Comparison of ENCODE assay signal across 10 cellular contexts in genomic region chr17:40327244-40327666, GRCh38. TPM values are rescaled to one million over a fixed set of nuclear protein-coding genes. Genes with fewer than 3 reads are reported as not detected.
DNase-seq lines count a peak whose midpoint lies in the region; ATAC-seq and TF ChIP-seq lines count a peak whose summit lies in the region.
"Had no signal": no experiment of that assay in that cellular context is flagged by ENCODE, and none has a peak within 500 bp of the region (broad histone marks: within the 10 kb centered on the region; RNA-seq: fewer than 3 reads in every experiment).

No MANE protein-coding gene starts in this region.

- peak overlapping the region; percentile 99 for H3K27ac ChIP-seq in CD4-positive, CD25-positive, alpha-beta regulatory T cell (ENCODE audit: insufficient read depth, low read length, poor library complexity, severe bottlenecking)
- H3K27ac ChIP-seq in OCI-LY3 (ENCODE audit: low read length): no peak overlapping the region
- peak overlapping the region; percentile 98 for H3K27ac ChIP-seq in effector memory CD4-positive, alpha-beta T cell (ENCODE audit: insufficient read depth, low read length, poor library complexity, severe bottlenecking)
- H3K27ac ChIP-seq in ovary: peak overlapping the region; percentile 62 to 64

- H3K9ac ChIP-seq in OCI-LY3 (ENCODE audit: low read length): peak overlapping the region; percentile 65; the same call in 1 of the 2 replicates

- H3K27me3 ChIP-seq in CD4-positive, CD25-positive, alpha-beta regulatory T cell (ENCODE audit: control insufficient read depth, insufficient read depth, low read length): no peaks in the 10 kb centered on the region
- no peaks in the 10 kb centered on the region for H3K27me3 ChIP-seq in OCI-LY3 (ENCODE audit: low read depth, low read length)
- H3K27me3 ChIP-seq in effector memory CD4-positive, alpha-beta T cell (replicated peaks; ENCODE audit: control insufficient read depth, insufficient read depth, low read length, poor library complexity, severe bottlenecking): no peaks in the 10 kb centered on the region
- no peaks in the 10 kb centered on the region for H3K27me3 ChIP-seq in ovary

- peaks cover 18% of the 10 kb centered on the region for H3K27me3 Mint-ChIP-seq in CD4-positive, CD25-positive, alpha-beta regulatory T cell

- 70 to 83% (median 81%) methylated on average over 3 of the region's 3 CpGs for WGBS in ovary, 3 donors

- TF ChIP-seq CTCF in OCI-LY3 (IDR thresholded peaks at IDR 0.05; ENCODE audit: low read depth, low read length): no peak
- TF ChIP-seq CTCF in ovary (IDR thresholded peaks at IDR 0.05): no peak

- peak in 1 of 3 donors; percentile 54 for DNase-seq in CD4-positive, CD25-positive, alpha-beta regulatory T cell
- DNase-seq in effector memory CD4-positive, alpha-beta T cell: no peak
- DNase-seq in ovary (peak in 1 of 5 donors; percentile 21), iPS-NIHi7 (ENCODE audit: extremely low spot score) (no peak), putamen (ENCODE audit: low spot score) (no peak)
- DNase-seq: COR-L47; stimulated activated CD4-positive, alpha-beta T cell treated with anti-CD3 and anti-CD28 coated beads, Interleukin-15, amount 100 ng/mL, for 24 hours had no signal

- H3K4me3 Mint-ChIP-seq in CD4-positive, CD25-positive, alpha-beta regulatory T cell: peak overlapping the region; percentile 91 to 97 (median 94)

- H3K79me2 ChIP-seq in OCI-LY3 (ENCODE audit: low read length): peaks cover 98% of the 10 kb centered on the region

- no peak for TF ChIP-seq POLR2A in ovary (IDR thresholded peaks at IDR 0.05)

- H2AFZ ChIP-seq in OCI-LY3 (ENCODE audit: low read depth, low read length): no peak overlapping the region

- peaks cover 8% of the 10 kb centered on the region for H3K36me3 Mint-ChIP-seq in CD4-positive, CD25-positive, alpha-beta regulatory T cell

- peak overlapping the region; percentile 98 for H3K4me2 ChIP-seq in OCI-LY3 (ENCODE audit: low read length)

- no peaks in the 10 kb centered on the region for H3K9me3 ChIP-seq in CD4-positive, CD25-positive, alpha-beta regulatory T cell (ENCODE audit: control insufficient read depth in 2 of 2, low read length in 2 of 2)
- H3K9me3 ChIP-seq in OCI-LY3 (ENCODE audit: insufficient read depth, low read length) (no peaks in the 10 kb centered on the region), ovary (no peaks in the 10 kb centered on the region)
- no peaks in the 10 kb centered on the region for H3K9me3 ChIP-seq in effector memory CD4-positive, alpha-beta T cell (ENCODE audit: control insufficient read depth, low read length)

- no peak for ATAC-seq in CD4-positive, CD25-positive, alpha-beta regulatory T cell (ENCODE audit: low read depth in 2 of 2)
- ATAC-seq in GM19324 (IDR thresholded peaks at IDR 0.05; ENCODE audit: low FRiP score, unreplicated experiment): no peak
- ATAC-seq in GM18868 (IDR thresholded peaks at IDR 0.05; ENCODE audit: unreplicated experiment): no peak

- peaks cover 47% of the 10 kb centered on the region for H4K20me1 ChIP-seq in OCI-LY3 (ENCODE audit: insufficient read depth, low read length)

- intact Hi-C loops in ovary (cut with DNase I): no loop called here

- H3K4me1 ChIP-seq in CD4-positive, CD25-positive, alpha-beta regulatory T cell (ENCODE audit: control insufficient read depth, insufficient read depth, low read length, poor library complexity, severe bottlenecking): peaks cover 98% of the 10 kb centered on the region
- peaks cover 63% of the 10 kb centered on the region for H3K4me1 ChIP-seq in OCI-LY3 (ENCODE audit: low read length)
- H3K4me1 ChIP-seq in effector memory CD4-positive, alpha-beta T cell (ENCODE audit: control insufficient read depth, insufficient read depth, low read length, poor library complexity, severe bottlenecking): peaks cover 89% of the 10 kb centered on the region
- H3K4me1 ChIP-seq in ovary (ENCODE audit: insufficient read depth): peaks cover 64% of the 10 kb centered on the region

- TF ChIP-seq EP300 in ovary (IDR thresholded peaks at IDR 0.05): no peak

- peaks cover 14 to 93% (median 71%) of the 10 kb centered on the region in 4 donors for H3K4me1 Mint-ChIP-seq in CD4-positive, CD25-positive, alpha-beta regulatory T cell

- peaks cover 14% of the 10 kb centered on the region for H3K36me3 ChIP-seq in CD4-positive, CD25-positive, alpha-beta regulatory T cell (ENCODE audit: control insufficient read depth, insufficient read depth, low read length)
- peaks cover 16% of the 10 kb centered on the region for H3K36me3 ChIP-seq in OCI-LY3 (replicated peaks; ENCODE audit: low read depth, low read length)
- H3K36me3 ChIP-seq in effector memory CD4-positive, alpha-beta T cell (ENCODE audit: control insufficient read depth, insufficient read depth, low read length): peaks cover 14% of the 10 kb centered on the region
- no peaks in the 10 kb centered on the region for H3K36me3 ChIP-seq in ovary

- peak overlapping the region; percentile 96 to 100 (median 100) for H3K27ac Mint-ChIP-seq in CD4-positive, CD25-positive, alpha-beta regulatory T cell

- peaks cover 0 to 7% (median 0%) of the 10 kb centered on the region in 7 donors for H3K9me3 Mint-ChIP-seq in CD4-positive, CD25-positive, alpha-beta regulatory T cell

- peak overlapping the region; percentile 81 for H3K4me3 ChIP-seq in CD4-positive, CD25-positive, alpha-beta regulatory T cell (ENCODE audit: low read depth, low read length)
- no peak overlapping the region for H3K4me3 ChIP-seq in OCI-LY3 (ENCODE audit: low read length)
- peak overlapping the region; percentile 52 for H3K4me3 ChIP-seq in effector memory CD4-positive, alpha-beta T cell (ENCODE audit: insufficient read depth, low read depth, low read length, poor library complexity, severe bottlenecking)
- no peak overlapping the region for H3K4me3 ChIP-seq in ovary

RNA-seq across cellular contexts. Expression of gene RARA, which starts 18.3 kb away (rescaled TPM):
- total RNA-seq in CD4-positive, CD25-positive, alpha-beta regulatory T cell: 126 TPM
- polyA plus RNA-seq in CD4-positive, CD25-positive, alpha-beta regulatory T cell: 10 to 100 TPM in 3 of 4 donors, 1 to 10 TPM in 1; 7.3 to 14.5 (median 12.6) TPM
- total RNA-seq in ovary: 100 to 1,000 TPM in 1 of 7 donors, 10 to 100 TPM in 6; 19.8 to 100 (median 62.2) TPM
- 10 to 100 TPM; 21.8 to 39.9 TPM for polyA plus RNA-seq in ovary

RNA-seq across cellular contexts. Expression of gene GJD3, which starts 37.3 kb away (rescaled TPM):
- total RNA-seq in CD4-positive, CD25-positive, alpha-beta regulatory T cell: not detected
- polyA plus RNA-seq in CD4-positive, CD25-positive, alpha-beta regulatory T cell: not detected
- total RNA-seq in ovary: 1 to 10 TPM in 2 of 7 donors, under 1 TPM in 3, not detected in 2; 0.66 to 1.8 (median 0.92) TPM
- polyA plus RNA-seq in ovary: under 1 TPM in 1 of 2 donors, not detected in 1; 0.24 TPM

RNA-seq across cellular contexts. Expression of gene CDC6, which starts 39.6 kb away (rescaled TPM):
- 5.7 TPM for total RNA-seq in CD4-positive, CD25-positive, alpha-beta regulatory T cell
- polyA plus RNA-seq in CD4-positive, CD25-positive, alpha-beta regulatory T cell: 1 to 10 TPM in 2 of 4 donors, under 1 TPM in 1, not detected in 1; 0.59 to 1.7 (median 1.1) TPM
- total RNA-seq in ovary: 1 to 10 TPM in 3 of 7 donors, under 1 TPM in 4; 0.34 to 3.8 (median 0.76) TPM
- polyA plus RNA-seq in ovary: 1 to 10 TPM in 1 of 2 donors, under 1 TPM in 1; 0.80 to 3.3 TPM

Comparison
In these comparisons a context has a peak if more than half of its experiments do, and no peak if none do; other contexts are left out.
1. H3K4me3 ChIP-seq: peak in CD4-positive, CD25-positive, alpha-beta regulatory T cell (single experiment) and effector memory CD4-positive, alpha-beta T cell (single experiment); none in OCI-LY3 (single experiment) and ovary (single experiment).